ENCODE assay signal across 16 cellular contexts in the genomic region with DNA sequence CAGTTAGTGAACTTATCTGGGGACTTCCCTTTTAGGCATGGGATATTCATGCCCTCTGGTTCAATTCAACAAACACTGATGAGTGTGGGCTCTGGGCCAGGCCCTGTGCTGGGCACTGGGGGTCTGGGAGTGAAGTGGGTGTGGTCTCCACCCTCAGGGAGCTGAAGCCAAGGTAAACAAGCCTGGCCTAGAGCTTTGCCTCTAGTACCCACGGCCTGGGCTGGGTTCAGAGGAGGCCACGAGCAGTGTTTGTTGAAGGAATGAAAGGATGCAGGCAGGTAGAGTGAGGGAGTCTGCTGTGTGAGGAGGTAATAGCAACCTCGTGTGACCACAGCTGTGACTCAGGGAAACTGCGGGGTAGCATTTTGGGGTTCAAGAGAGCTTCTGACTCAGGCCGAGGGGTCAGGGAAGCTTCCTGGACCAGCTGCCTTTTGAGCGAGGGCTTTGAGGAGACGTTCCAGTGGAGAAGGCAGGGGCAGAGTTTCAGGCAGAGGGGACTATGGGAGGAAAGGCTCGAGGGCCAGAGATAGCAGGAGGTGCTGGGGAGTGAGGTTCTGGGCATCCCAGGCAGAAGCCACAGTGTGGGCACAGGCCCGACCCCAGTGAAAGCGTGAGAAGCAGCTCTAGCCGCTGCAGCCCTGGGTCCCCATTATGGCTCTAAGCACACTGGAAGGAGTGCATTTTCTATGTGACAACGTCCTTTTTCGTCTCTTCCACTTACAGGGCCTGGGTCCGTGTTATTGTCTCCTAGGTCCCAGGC. TPM values are rescaled to one million over a fixed set of nuclear protein-coding genes. Genes with fewer than 3 reads are reported as not detected.
A peak's percentile ranks its signal among the peaks of the same experiment; 100 is the strongest.
DNase-seq lines count a peak whose midpoint lies in the region; ATAC-seq and TF ChIP-seq lines count a peak whose summit lies in the region.
"Had no signal": no experiment of that assay in that cellular context is flagged by ENCODE, and none has a peak within 500 bp of the region (broad histone marks: within the 10 kb centered on the region; RNA-seq: fewer than 3 reads in every experiment).

No MANE protein-coding gene starts in this region.

- H3K4me1 ChIP-seq in HEK293 (ENCODE audit: control insufficient read depth, insufficient read depth, low read length): no peaks in the 10 kb centered on the region
- peaks cover 5 to 23% of the 10 kb centered on the region in 2 donors for H3K4me1 ChIP-seq in ascending aorta

- no peak for ATAC-seq in sciatic nerve
- no peak for ATAC-seq in GM21381 (IDR thresholded peaks at IDR 0.05; ENCODE audit: unreplicated experiment)
- ATAC-seq in HG02884 (IDR thresholded peaks at IDR 0.05; ENCODE audit: unreplicated experiment): no peak

- CTCF ChIA-PET in HEK293 (lab: Yijun Ruan, JAX): interaction anchor here (1.2 to 4.1 kb wide), 8 partner anchors 11 to 267 kb away, joined by 3 to 71 read pairs (median 24); a partner anchor contains a TSS

- TF ChIP-seq CTCF in HEK293 (tag by site-specific recombination; IDR thresholded peaks at IDR 0.05) (no peak), ascending aorta (IDR thresholded peaks at IDR 0.05) (no peak)

- no peaks in the 10 kb centered on the region for H3K36me3 ChIP-seq in HEK293 (ENCODE audit: control insufficient read depth in 2 of 2, insufficient read depth in 1 of 2, low read length in 2 of 2)
- no peaks in the 10 kb centered on the region for H3K36me3 ChIP-seq in ascending aorta

- H3K27ac ChIP-seq in HEK293 (ENCODE audit: extremely low read depth, low read depth, low read length) (no peak overlapping the region), ascending aorta (peak overlapping the region; percentile 28 to 79)

- H3K9me3 ChIP-seq in HEK293 (ENCODE audit: control insufficient read depth, insufficient read depth, low read depth, low read length) (no peaks in the 10 kb centered on the region), ascending aorta (no peaks in the 10 kb centered on the region)

- H3K4me3 ChIP-seq in HEK293 (ENCODE audit: low read depth, low read length) (no peak overlapping the region), ascending aorta (no peak overlapping the region)

- DNase-seq in NCI-H446 treated with DMSO at 0.1 percent for 48 hours (lab: John Stamatoyannopoulos, UW) (peak; percentile 13), ascending aorta (ENCODE audit: low spot score in 2 of 2) (no peak), sciatic nerve (ENCODE audit: low spot score) (peak; percentile 33), hippocampal formation (lab: John Stamatoyannopoulos, UW) (no peak)
- DNase-seq: AML-193; CD8-positive, alpha-beta memory T cell; H9; Karpas-422; NCI-H1417; NCI-H2081; NCI-H524; Right ventricle myocardium superior; SW 1271 had no signal

- POLR2A ChIA-PET in HEK293 (lab: Yijun Ruan, JAX): interaction anchor here (1.4 kb wide), 1 partner anchor 127 kb away, joined by 5 read pairs; a partner anchor contains a TSS

- intact Hi-C loops in ascending aorta (cut with DNase I): loop anchor here (10.0 kb wide), 1 partner anchor 380 kb away; a partner anchor contains a TSS
- intact Hi-C loops in sciatic nerve (cut with DNase I): no loop called here

- no peaks in the 10 kb centered on the region for H3K27me3 ChIP-seq in ascending aorta

TF ChIP-seq in HEK293, 187 proteins besides CTCF, POLR2A, EP300 and RAD21 (continues in another document):
- TF ChIP-seq EGR2 (tag by site-specific recombination; IDR thresholded peaks at IDR 0.05; ENCODE audit: low read depth) (0 out of 2 replicates have a peak, but pooled peaks have one; percentile 11), ZNF621 (tag by site-specific recombination; IDR thresholded peaks at IDR 0.05) (no peak), BCL11A (tag by site-specific recombination; IDR thresholded peaks at IDR 0.05; ENCODE audit: low read depth) (no peak), GLI4 (tag by site-specific recombination; IDR thresholded peaks at IDR 0.05) (no peak), KLF1 (tag by site-specific recombination; IDR thresholded peaks at IDR 0.05) (peak; percentile 82), ZNF501 (tag by site-specific recombination; IDR thresholded peaks at IDR 0.05) (no peak), PRDM1 (tag by site-specific recombination; IDR thresholded peaks at IDR 0.05) (no peak), ZNF121 (tag by site-specific recombination; IDR thresholded peaks at IDR 0.05) (no peak), ZNF777 (tag by site-specific recombination; IDR thresholded peaks at IDR 0.05; ENCODE audit: borderline replicate concordance) (no peak), ZBTB20 (tag by site-specific recombination; IDR thresholded peaks at IDR 0.05) (no peak), ZNF610 (tag by site-specific recombination; IDR thresholded peaks at IDR 0.05; ENCODE audit: borderline replicate concordance) (no peak), HOXD13 (CRISPR knock-in tag; IDR thresholded peaks at IDR 0.05; ENCODE audit: borderline replicate concordance) (no peak), ZNF416 (tag by site-specific recombination; IDR thresholded peaks at IDR 0.05) (no peak), ZNF776 (tag by site-specific recombination; IDR thresholded peaks at IDR 0.05; ENCODE audit: borderline replicate concordance) (no peak), GLI2 (tag by site-specific recombination; IDR thresholded peaks at IDR 0.05; ENCODE audit: borderline replicate concordance, low read depth) (no peak), ZFHX2 (tag by site-specific recombination; conservative IDR thresholded peaks at IDR 0.05) (0 out of 2 replicates have a peak, but pooled peaks have one; percentile 14), ZNF658 (tag by site-specific recombination; IDR thresholded peaks at IDR 0.05) (no peak)
- TF ChIP-seq, protein P1, sequence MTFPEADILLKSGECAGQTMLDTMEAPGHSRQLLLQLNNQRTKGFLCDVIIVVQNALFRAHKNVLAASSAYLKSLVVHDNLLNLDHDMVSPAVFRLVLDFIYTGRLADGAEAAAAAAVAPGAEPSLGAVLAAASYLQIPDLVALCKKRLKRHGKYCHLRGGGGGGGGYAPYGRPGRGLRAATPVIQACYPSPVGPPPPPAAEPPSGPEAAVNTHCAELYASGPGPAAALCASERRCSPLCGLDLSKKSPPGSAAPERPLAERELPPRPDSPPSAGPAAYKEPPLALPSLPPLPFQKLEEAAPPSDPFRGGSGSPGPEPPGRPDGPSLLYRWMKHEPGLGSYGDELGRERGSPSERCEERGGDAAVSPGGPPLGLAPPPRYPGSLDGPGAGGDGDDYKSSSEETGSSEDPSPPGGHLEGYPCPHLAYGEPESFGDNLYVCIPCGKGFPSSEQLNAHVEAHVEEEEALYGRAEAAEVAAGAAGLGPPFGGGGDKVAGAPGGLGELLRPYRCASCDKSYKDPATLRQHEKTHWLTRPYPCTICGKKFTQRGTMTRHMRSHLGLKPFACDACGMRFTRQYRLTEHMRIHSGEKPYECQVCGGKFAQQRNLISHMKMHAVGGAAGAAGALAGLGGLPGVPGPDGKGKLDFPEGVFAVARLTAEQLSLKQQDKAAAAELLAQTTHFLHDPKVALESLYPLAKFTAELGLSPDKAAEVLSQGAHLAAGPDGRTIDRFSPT (tag by site-specific recombination; IDR thresholded peaks at IDR 0.05): no peak
- TF ChIP-seq, protein P2, sequence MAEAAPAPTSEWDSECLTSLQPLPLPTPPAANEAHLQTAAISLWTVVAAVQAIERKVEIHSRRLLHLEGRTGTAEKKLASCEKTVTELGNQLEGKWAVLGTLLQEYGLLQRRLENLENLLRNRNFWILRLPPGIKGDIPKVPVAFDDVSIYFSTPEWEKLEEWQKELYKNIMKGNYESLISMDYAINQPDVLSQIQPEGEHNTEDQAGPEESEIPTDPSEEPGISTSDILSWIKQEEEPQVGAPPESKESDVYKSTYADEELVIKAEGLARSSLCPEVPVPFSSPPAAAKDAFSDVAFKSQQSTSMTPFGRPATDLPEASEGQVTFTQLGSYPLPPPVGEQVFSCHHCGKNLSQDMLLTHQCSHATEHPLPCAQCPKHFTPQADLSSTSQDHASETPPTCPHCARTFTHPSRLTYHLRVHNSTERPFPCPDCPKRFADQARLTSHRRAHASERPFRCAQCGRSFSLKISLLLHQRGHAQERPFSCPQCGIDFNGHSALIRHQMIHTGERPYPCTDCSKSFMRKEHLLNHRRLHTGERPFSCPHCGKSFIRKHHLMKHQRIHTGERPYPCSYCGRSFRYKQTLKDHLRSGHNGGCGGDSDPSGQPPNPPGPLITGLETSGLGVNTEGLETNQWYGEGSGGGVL (tag by site-specific recombination; IDR thresholded peaks at IDR 0.05): no peak
- TF ChIP-seq, protein P3, sequence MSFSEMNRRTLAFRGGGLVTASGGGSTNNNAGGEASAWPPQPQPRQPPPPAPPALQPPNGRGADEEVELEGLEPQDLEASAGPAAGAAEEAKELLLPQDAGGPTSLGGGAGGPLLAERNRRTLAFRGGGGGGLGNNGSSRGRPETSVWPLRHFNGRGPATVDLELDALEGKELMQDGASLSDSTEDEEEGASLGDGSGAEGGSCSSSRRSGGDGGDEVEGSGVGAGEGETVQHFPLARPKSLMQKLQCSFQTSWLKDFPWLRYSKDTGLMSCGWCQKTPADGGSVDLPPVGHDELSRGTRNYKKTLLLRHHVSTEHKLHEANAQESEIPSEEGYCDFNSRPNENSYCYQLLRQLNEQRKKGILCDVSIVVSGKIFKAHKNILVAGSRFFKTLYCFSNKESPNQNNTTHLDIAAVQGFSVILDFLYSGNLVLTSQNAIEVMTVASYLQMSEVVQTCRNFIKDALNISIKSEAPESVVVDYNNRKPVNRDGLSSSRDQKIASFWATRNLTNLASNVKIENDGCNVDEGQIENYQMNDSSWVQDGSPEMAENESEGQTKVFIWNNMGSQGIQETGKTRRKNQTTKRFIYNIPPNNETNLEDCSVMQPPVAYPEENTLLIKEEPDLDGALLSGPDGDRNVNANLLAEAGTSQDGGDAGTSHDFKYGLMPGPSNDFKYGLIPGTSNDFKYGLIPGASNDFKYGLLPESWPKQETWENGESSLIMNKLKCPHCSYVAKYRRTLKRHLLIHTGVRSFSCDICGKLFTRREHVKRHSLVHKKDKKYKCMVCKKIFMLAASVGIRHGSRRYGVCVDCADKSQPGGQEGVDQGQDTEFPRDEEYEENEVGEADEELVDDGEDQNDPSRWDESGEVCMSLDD (tag by site-specific recombination; IDR thresholded peaks at IDR 0.05): no peak

RNA-seq across cellular contexts. Expression of a gene that starts 5.6 kb away (rescaled TPM):
- not detected for total RNA-seq in ascending aorta
- 0.27 TPM for total RNA-seq in sciatic nerve

RNA-seq across cellular contexts. Expression of a gene that starts 20.7 kb away (rescaled TPM):
- total RNA-seq in ascending aorta (21.8 TPM), sciatic nerve (25.0 TPM)
- total RNA-seq: CD8-positive, alpha-beta memory T cell had no signal

RNA-seq across cellular contexts. Expression of a gene that starts 45.6 kb away (rescaled TPM):
- total RNA-seq in ascending aorta: 13.0 TPM
- total RNA-seq in sciatic nerve: 49.5 TPM
- total RNA-seq: CD8-positive, alpha-beta memory T cell had no signal

RNA-seq across cellular contexts. Expression of a gene that starts 45.7 kb away (rescaled TPM):
- total RNA-seq in ascending aorta: not detected
- 7.1 TPM for total RNA-seq in sciatic nerve
- total RNA-seq: CD8-positive, alpha-beta memory T cell; Right ventricle myocardium superior had no signal

Comparison
In these comparisons a context has a peak if more than half of its experiments do, and no peak if none do; other contexts are left out.
1. DNase-seq: peak in NCI-H446 treated with DMSO at 0.1 percent for 48 hours (single experiment) and sciatic nerve (single experiment); none in ascending aorta (0 of 2) and hippocampal formation (0 of 2).